Comparison of ENCODE assay signal across 8 cellular contexts in the genomic region with DNA sequence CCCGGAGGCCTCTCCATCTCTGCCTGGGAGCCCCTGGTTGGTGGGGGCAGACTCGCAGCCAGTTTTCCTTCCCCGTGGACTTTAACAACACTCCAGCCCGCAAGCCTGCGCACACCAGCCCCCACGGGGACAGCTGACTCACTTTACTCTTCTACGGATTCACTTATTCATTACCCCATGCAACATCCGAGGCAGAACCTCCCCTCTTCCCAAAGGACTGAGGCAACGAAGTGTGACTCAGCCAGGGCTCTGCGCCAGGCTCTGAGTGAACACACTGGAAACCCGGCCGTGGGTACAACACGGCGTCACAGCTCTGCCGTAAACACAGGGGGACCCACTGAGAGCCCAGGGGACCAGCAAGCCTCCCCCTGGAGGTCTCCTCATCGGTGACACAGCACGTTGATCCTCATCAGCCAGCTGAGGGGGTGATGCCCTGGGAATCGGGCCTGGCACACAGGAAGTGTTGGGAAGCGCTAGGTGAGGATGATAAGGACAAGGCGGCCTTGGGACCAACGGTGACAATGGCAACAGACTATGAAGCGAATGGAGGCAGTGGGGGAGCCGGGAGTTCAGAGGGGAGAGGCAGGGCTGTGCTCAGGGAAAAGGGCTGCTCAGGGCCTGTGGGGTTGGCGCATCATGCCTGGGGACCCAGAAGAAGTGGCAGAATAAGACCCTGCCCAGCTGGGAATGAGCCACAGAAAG. TPM values are rescaled to one million over a fixed set of nuclear protein-coding genes. Genes with fewer than 3 reads are reported as not detected.
DNase-seq lines count a peak whose midpoint lies in the region; ATAC-seq and TF ChIP-seq lines count a peak whose summit lies in the region.

No MANE protein-coding gene starts in this region.

- ATAC-seq in HG03095 (IDR thresholded peaks at IDR 0.05; ENCODE audit: unreplicated experiment) (no peak), HG03025 (IDR thresholded peaks at IDR 0.05; ENCODE audit: low FRiP score, unreplicated experiment) (no peak), HG02623 (IDR thresholded peaks at IDR 0.05; ENCODE audit: unreplicated experiment) (no peak)

- peak; percentile 97 for DNase-seq in astrocyte of the hippocampus (ENCODE audit: low read depth, low spot score)
- DNase-seq in kidney glomerular epithelial cell (lab: John Stamatoyannopoulos, UW) = peak; percentile 95
- peak; percentile 59 for DNase-seq in stimulated activated CD4-positive, alpha-beta T cell treated with anti-CD3 and anti-CD28 coated beads, Interleukin-4, amount 100 ng/mL, for 1 hour

- peak overlapping the region; percentile 19 for H3K4me3 ChIP-seq in GM12875 (ENCODE audit: low read depth, low read length)

- TF ChIP-seq CTCF in GM12875 (IDR thresholded peaks at IDR 0.05; ENCODE audit: borderline replicate concordance, insufficient read depth, low read depth, low read length) = no peak

TF ChIP-seq in PFSK-1, 5 proteins besides CTCF, POLR2A, EP300 and RAD21:
- TF ChIP-seq, protein P1, sequence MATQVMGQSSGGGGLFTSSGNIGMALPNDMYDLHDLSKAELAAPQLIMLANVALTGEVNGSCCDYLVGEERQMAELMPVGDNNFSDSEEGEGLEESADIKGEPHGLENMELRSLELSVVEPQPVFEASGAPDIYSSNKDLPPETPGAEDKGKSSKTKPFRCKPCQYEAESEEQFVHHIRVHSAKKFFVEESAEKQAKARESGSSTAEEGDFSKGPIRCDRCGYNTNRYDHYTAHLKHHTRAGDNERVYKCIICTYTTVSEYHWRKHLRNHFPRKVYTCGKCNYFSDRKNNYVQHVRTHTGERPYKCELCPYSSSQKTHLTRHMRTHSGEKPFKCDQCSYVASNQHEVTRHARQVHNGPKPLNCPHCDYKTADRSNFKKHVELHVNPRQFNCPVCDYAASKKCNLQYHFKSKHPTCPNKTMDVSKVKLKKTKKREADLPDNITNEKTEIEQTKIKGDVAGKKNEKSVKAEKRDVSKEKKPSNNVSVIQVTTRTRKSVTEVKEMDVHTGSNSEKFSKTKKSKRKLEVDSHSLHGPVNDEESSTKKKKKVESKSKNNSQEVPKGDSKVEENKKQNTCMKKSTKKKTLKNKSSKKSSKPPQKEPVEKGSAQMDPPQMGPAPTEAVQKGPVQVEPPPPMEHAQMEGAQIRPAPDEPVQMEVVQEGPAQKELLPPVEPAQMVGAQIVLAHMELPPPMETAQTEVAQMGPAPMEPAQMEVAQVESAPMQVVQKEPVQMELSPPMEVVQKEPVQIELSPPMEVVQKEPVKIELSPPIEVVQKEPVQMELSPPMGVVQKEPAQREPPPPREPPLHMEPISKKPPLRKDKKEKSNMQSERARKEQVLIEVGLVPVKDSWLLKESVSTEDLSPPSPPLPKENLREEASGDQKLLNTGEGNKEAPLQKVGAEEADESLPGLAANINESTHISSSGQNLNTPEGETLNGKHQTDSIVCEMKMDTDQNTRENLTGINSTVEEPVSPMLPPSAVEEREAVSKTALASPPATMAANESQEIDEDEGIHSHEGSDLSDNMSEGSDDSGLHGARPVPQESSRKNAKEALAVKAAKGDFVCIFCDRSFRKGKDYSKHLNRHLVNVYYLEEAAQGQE (IDR thresholded peaks at IDR 0.05; ENCODE audit: insufficient read depth in 1 of 2, low read depth in 2 of 2, low read length in 2 of 2) = no peak
- TF ChIP-seq TAF1 (IDR thresholded peaks at IDR 0.05; ENCODE audit: borderline replicate concordance, insufficient read depth, low read length) = peak; percentile 38; the same call in 1 of the 2 replicates
- TF ChIP-seq FOXP2 (optimal IDR thresholded peaks at IDR 0.05; ENCODE audit: borderline replicate concordance, extremely low read depth, extremely low read length, insufficient read depth) = peak; percentile 44
- no peak for TF ChIP-seq POLR2AphosphoS5 (IDR thresholded peaks at IDR 0.05; ENCODE audit: low read depth, low read length)
- peak; percentile 40; the same call in 1 of the 2 replicates for TF ChIP-seq SIN3A (IDR thresholded peaks at IDR 0.05; ENCODE audit: borderline replicate concordance, insufficient read depth, low read length)

RNA-seq across cellular contexts. Expression of a gene that starts 14.6 kb away (rescaled TPM):
- 296 TPM for polyA plus RNA-seq in PFSK-1 (2012; ENCODE audit: insufficient read length, low read depth)

RNA-seq across cellular contexts. Expression of a gene that starts 45.0 kb away (rescaled TPM):
- 19.2 TPM for polyA plus RNA-seq in PFSK-1 (2012; ENCODE audit: insufficient read length, low read depth)
